Comparison of ENCODE assay signal across 13 cellular contexts in the genomic region with DNA sequence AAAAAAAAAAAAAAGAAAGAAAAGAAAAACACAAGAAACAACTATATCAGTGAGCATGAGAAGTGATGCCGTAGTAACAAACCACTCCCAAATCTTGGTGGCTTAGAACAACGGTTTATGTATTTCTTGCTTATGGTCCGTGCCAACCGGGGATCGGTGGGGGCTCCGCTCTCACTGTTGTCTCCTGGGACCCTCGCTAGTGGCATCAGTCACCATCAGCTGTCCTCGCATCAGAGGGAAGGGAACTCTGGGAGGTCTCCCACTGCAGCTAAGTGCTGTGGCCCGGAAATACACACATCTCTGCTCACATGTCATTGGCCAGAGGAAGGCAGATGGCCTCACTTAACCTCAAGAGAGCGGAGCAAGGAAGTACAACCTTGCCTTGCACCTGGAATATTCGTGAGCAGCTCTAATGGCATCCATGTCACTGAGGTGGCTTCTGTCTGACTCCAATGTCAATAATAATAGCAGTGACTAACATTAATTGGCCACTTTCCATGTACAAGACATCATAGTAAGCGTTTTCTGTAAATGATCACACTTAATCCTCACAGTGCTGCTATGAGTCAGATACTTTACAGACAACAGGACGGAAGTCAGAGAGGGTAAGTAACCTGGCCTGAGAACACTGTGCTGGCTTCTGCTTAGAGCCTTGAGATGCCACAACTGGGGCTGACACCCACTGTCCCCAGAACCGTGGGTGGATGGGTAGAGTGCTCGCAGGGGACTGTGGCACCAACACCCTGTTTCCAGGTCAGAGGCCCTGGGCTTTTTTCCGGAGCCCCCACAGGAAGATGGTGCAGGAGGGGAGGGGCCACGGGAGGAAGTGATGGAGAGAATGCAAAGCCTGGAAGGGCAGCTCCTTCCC. TPM values are rescaled to one million over a fixed set of nuclear protein-coding genes. Genes with fewer than 3 reads are reported as not detected.
A peak's percentile ranks its signal among the peaks of the same experiment; 100 is the strongest.
DNase-seq lines count a peak whose midpoint lies in the region; ATAC-seq, FAIRE-seq and TF ChIP-seq lines count a peak whose summit lies in the region.
"Had no signal": no experiment of that assay in that cellular context is flagged by ENCODE, and none has a peak within 500 bp of the region (broad histone marks: within the 10 kb centered on the region; RNA-seq: fewer than 3 reads in every experiment).

No MANE protein-coding gene starts in this region.

- no peak overlapping the region for H3K18ac ChIP-seq in H1 (ENCODE audit: extremely low read depth, low read length)

- H3F3A ChIP-seq in GM23248 (ENCODE audit: insufficient read depth), result no peaks in the 10 kb centered on the region

- H2AFZ ChIP-seq in GM23248, result peak overlapping the region; percentile 69
- 0 out of 2 replicates have a peak overlapping the region, but pooled peaks have one; percentile 6 for H2AFZ ChIP-seq in H1 (ENCODE audit: low read length)

- H3K23me2 ChIP-seq in H1 (ENCODE audit: low read depth, low read length), result no peaks in the 10 kb centered on the region

- H4K20me1 ChIP-seq in GM23248 (ENCODE audit: insufficient read depth), result no peaks in the 10 kb centered on the region
- H4K20me1 ChIP-seq in H1 (replicated peaks in 1 of 2; ENCODE audit: control insufficient read depth in 1 of 2, insufficient read depth in 2 of 2, low read length in 2 of 2), result no peaks in the 10 kb centered on the region

- no peak for TF ChIP-seq RAD21 in H1 (IDR thresholded peaks at IDR 0.05 in 1 of 2, conservative IDR thresholded peaks at IDR 0.05 in 1 of 2; ENCODE audit: low read depth in 2 of 2, low read length in 2 of 2)

- H3K4me1 ChIP-seq in GM23248 (ENCODE audit: insufficient read depth), result peaks cover 10% of the 10 kb centered on the region
- peaks cover 0 to 3% (median 0%) of the 10 kb centered on the region in 4 experiments; a peak in 1 of 7 replicates for H3K4me1 ChIP-seq in H1 (replicated peaks in 1 of 4; ENCODE audit: control insufficient read depth in 3 of 4, insufficient read depth in 4 of 4, low read length in 3 of 4)
- H3K4me1 ChIP-seq in pancreas, result peaks cover 0 to 3% (median 0%) of the 10 kb centered on the region in 3 donors

- no peak overlapping the region for H3K23ac ChIP-seq in H1 (ENCODE audit: insufficient read length)

- TF ChIP-seq CTCF in H1 (IDR thresholded peaks at IDR 0.05; ENCODE audit: control extremely low read depth in 1 of 3, insufficient read depth in 1 of 3, low read depth in 1 of 3, low read length in 3 of 3) (no peak), pancreas (IDR thresholded peaks at IDR 0.05) (no peak)

- no peak overlapping the region for H3K9ac ChIP-seq in GM23248
- no peak overlapping the region for H3K9ac ChIP-seq in H1 (replicated peaks in 1 of 4; ENCODE audit: extremely low read depth in 1 of 4, low read depth in 3 of 4, low read length in 3 of 4)

- H4K91ac ChIP-seq in H1 (replicated peaks; ENCODE audit: insufficient read length, low read length), result no peak overlapping the region

- H3K27ac ChIP-seq in GM23248 (no peak overlapping the region), H1 (ENCODE audit: low read depth, low read length) (no peak overlapping the region), pancreas (peak overlapping the region in 1 of 4 donors; percentile 28)
- H3K27ac ChIP-seq: dorsolateral prefrontal cortex had no signal

- DNase-seq in GM23248, result peak; percentile 87
- DNase-seq in NCI-H510A (lab: John Stamatoyannopoulos, UW), result peak; percentile 47
- DNase-seq in H1 (ENCODE audit: low read depth in 1 of 2, low spot score in 2 of 2), result no peak
- DNase-seq in pancreas, result peak in 1 of 6 donors; percentile 42
- DNase-seq in COLO829 (ENCODE audit: low spot score), result no peak
- DNase-seq in OCI-M2 (lab: John Stamatoyannopoulos, UW; ENCODE audit: unreplicated experiment), result no peak
- DNase-seq: activated CD4-positive, alpha-beta T cell treated with anti-CD3 and anti-CD28 coated beads, Interleukin-2, amount 50 U/mL, for 48 hours; dorsolateral prefrontal cortex; stimulated activated CD8-positive, alpha-beta memory T cell treated with anti-CD3 and anti-CD28 coated beads, Interleukin-4, amount 100 ng/mL, for 48 hours had no signal

- H3K14ac ChIP-seq in H1 (ENCODE audit: insufficient read length), result no peak overlapping the region

- intact Hi-C loops in pancreas (cut with DNase I), result no loop called here

- no peaks in the 10 kb centered on the region for H3K9me2 ChIP-seq in GM23248 (ENCODE audit: insufficient read depth)

- H3K27me3 ChIP-seq in GM23248 (replicated peaks; ENCODE audit: insufficient read depth) (no peaks in the 10 kb centered on the region), H1 (replicated peaks in 1 of 4; ENCODE audit: control insufficient read depth in 3 of 4, extremely low read depth in 1 of 4, insufficient read depth in 3 of 4, low read length in 3 of 4) (no peaks in the 10 kb centered on the region), pancreas (no peaks in the 10 kb centered on the region)

- no peak for TF ChIP-seq EP300 in H1 (IDR thresholded peaks at IDR 0.05; ENCODE audit: borderline replicate concordance in 1 of 2, low read depth in 2 of 2, low read length in 2 of 2)

- H4K5ac ChIP-seq in H1 (ENCODE audit: insufficient read length, low read depth, low read length), result no peak overlapping the region

- no peak for TF ChIP-seq POLR2A in H1 (IDR thresholded peaks at IDR 0.05; ENCODE audit: control extremely low read depth in 1 of 2, low read depth in 2 of 2, low read length in 2 of 2)

- no peak overlapping the region for H2BK15ac ChIP-seq in H1 (ENCODE audit: low read length)

- WGBS in GM23248 (ENCODE audit: low coverage in 1 of 2, low lambda C conversion rate in 2 of 2, missing lambda C conversion rate in 2 of 2), 2 experiments, result 38 to 40% methylated on average over 17 of the region's 17 CpGs
- 90% methylated on average over 17 of the region's 17 CpGs; no CpG with 5 or more reads in 1 of the 2 experiments for WGBS in H1 (ENCODE audit: extremely low coverage in 1 of 2, insufficient coverage in 1 of 2, insufficient read length in 1 of 2, insufficient replicate concordance in 2 of 2, low coverage in 1 of 2, low lambda C conversion rate in 2 of 2, missing lambda C conversion rate in 1 of 2), 2 experiments
- 78 to 79% methylated on average over 17 of the region's 17 CpGs for WGBS in pancreas, 2 donors

- H3K4me2 ChIP-seq in GM23248 (ENCODE audit: unreplicated experiment) (peak overlapping the region; percentile 61), H1 (ENCODE audit: insufficient read depth in 1 of 2, low read depth in 2 of 2, low read length in 2 of 2) (no peak overlapping the region)

- peak; percentile 67 to 93 (median 80) for ATAC-seq in pancreas
- no peak for ATAC-seq in HG03457 (IDR thresholded peaks at IDR 0.05; ENCODE audit: unreplicated experiment)
- ATAC-seq in HG03095 (IDR thresholded peaks at IDR 0.05; ENCODE audit: unreplicated experiment), result no peak

- H3K36me3 ChIP-seq in GM23248 (ENCODE audit: low read depth) (no peaks in the 10 kb centered on the region), H1 (ENCODE audit: control insufficient read depth in 2 of 4, insufficient read depth in 4 of 4, low read length in 3 of 4) (no peaks in the 10 kb centered on the region), pancreas (no peaks in the 10 kb centered on the region)

- H4K8ac ChIP-seq in H1 (ENCODE audit: extremely low read depth, insufficient read depth, low read length), result no peak overlapping the region

- H2BK12ac ChIP-seq in H1 (ENCODE audit: low read depth, low read length), result no peak overlapping the region

- no peak overlapping the region for H3K56ac ChIP-seq in H1 (replicated peaks; ENCODE audit: insufficient read length, low read depth, low read length)

- no peaks in the 10 kb centered on the region for H3K79me2 ChIP-seq in GM23248 (ENCODE audit: insufficient read depth)
- no peaks in the 10 kb centered on the region for H3K79me2 ChIP-seq in H1 (ENCODE audit: control insufficient read depth in 1 of 2, insufficient read depth in 2 of 2, low read length in 2 of 2)

- POLR2A ChIA-PET in H1 (lab: Charles Lee; ENCODE audit: partially characterized antibody), result interaction anchor here (0.8 to 2.5 kb wide), 2 partner anchors 47 to 76 kb away, joined by 3 to 12 read pairs; no protein-coding TSS in a partner anchor

- no peaks in the 10 kb centered on the region for H3K79me1 ChIP-seq in H1 (ENCODE audit: low read depth, low read length)

- H2BK5ac ChIP-seq in H1 (ENCODE audit: low read depth, low read length), result no peak overlapping the region

- H3K4ac ChIP-seq in H1 (replicated peaks; ENCODE audit: insufficient read length, low read depth, low read length), result no peak overlapping the region

- CTCF ChIA-PET in H1 (lab: Charles Lee; ENCODE audit: partially characterized antibody), result interaction anchor here (0.9 to 1.6 kb wide), 4 partner anchors 52 to 435 kb away, joined by 3 to 4 read pairs (median 4); a partner anchor contains a TSS

- H2BK20ac ChIP-seq in H1 (ENCODE audit: low read length), result no peak overlapping the region

- in situ Hi-C loops in GM23248 (cut with MboI), result no loop called here

- no peak overlapping the region for H2BK120ac ChIP-seq in H1 (replicated peaks; ENCODE audit: low read depth, low read length)

- H3K4me3 ChIP-seq in GM23248 (peak overlapping the region; percentile 38; the same call in 1 of the 2 replicates), H1 (ENCODE audit: extremely low read depth in 1 of 4, insufficient read depth in 2 of 4, low read depth in 3 of 4, low read length in 4 of 4) (no peak overlapping the region), pancreas (no peak overlapping the region)
- H3K4me3 ChIP-seq: dorsolateral prefrontal cortex had no signal

- H2AK5ac ChIP-seq in H1 (ENCODE audit: low read depth, low read length), result no peak overlapping the region

- FAIRE-seq in H1 (lab: Jason Lieb, UNC), result no peak
- no peak for FAIRE-seq in pancreas (lab: Jason Lieb, UNC)
- FAIRE-seq: GM18507 had no signal

- H3K9me3 ChIP-seq in GM23248 (ENCODE audit: low read depth) (no peaks in the 10 kb centered on the region), H1 (ENCODE audit: insufficient read depth in 2 of 2, low read depth in 1 of 2, low read length in 1 of 2) (no peaks in the 10 kb centered on the region), pancreas (no peaks in the 10 kb centered on the region)

RNA-seq across cellular contexts. Expression of a gene that starts 5.9 kb away (rescaled TPM):
- total RNA-seq in GM23248 (2014; rRNA removed; shearing (Covaris generic)), result not detected in 2 replicates
- polyA plus RNA-seq in GM23248 (2016; fragmentation: Nextera tagmentation; extraction: Ambion mirVana) (not detected in 2 replicates), H1 (2011; rRNA removed) (0.03 TPM in 1 of 2 replicates, not detected in the other), pancreas (1 to 10 TPM; 2.0 to 3.3 TPM)
- total RNA-seq in H1 (2021; fragmentation: NEBNext Ultra II Directional; extraction: Animal tissue kit (Norgen Biotek cat#: 25700)), result not detected in 2 replicates
- not detected for polyA plus RNA-seq in H1 (2011; cell fraction: cytosol; rRNA removed)
- not detected for polyA plus RNA-seq in H1 (2011; cell fraction: nucleus; rRNA removed)
- polyA plus RNA-seq in H1 (2012, experiment 1 of 2), result not detected in 4 replicates
- polyA plus RNA-seq in H1 (2012, experiment 2 of 2), result not detected
- polyA plus RNA-seq in H1 (2013, experiment 1 of 2), result not detected
- polyA plus RNA-seq in H1 (2013, experiment 2 of 2), result 0.02 TPM
- not detected in 2 replicates for polyA minus RNA-seq in H1 (2011; rRNA and poly(A)+ RNA removed)
- polyA minus RNA-seq in H1 (2011; cell fraction: cytosol; rRNA and poly(A)+ RNA removed), result not detected
- not detected for polyA minus RNA-seq in H1 (2011; cell fraction: nucleus; rRNA and poly(A)+ RNA removed)
- total RNA-seq in pancreas, result 1 to 10 TPM; 1.3 to 4.2 (median 2.8) TPM
- total RNA-seq: neural crest cell had no signal

RNA-seq across cellular contexts. Expression of a gene that starts 13.9 kb away (rescaled TPM):
- total RNA-seq in GM23248 (2014; rRNA removed; shearing (Covaris generic)), result not detected in 2 replicates
- polyA plus RNA-seq in GM23248 (2016; fragmentation: Nextera tagmentation; extraction: Ambion mirVana) (not detected in 2 replicates), H1 (2011; rRNA removed) (not detected in 2 replicates), pancreas (over 10,000 TPM; 11,669 to 15,701 TPM)
- total RNA-seq in H1 (2021; fragmentation: NEBNext Ultra II Directional; extraction: Animal tissue kit (Norgen Biotek cat#: 25700)), result not detected in 2 replicates
- not detected for polyA plus RNA-seq in H1 (2011; cell fraction: cytosol; rRNA removed)
- polyA plus RNA-seq in H1 (2011; cell fraction: nucleus; rRNA removed), result not detected
- not detected in 4 replicates for polyA plus RNA-seq in H1 (2012, experiment 1 of 2)
- not detected for polyA plus RNA-seq in H1 (2012, experiment 2 of 2)
- polyA plus RNA-seq in H1 (2013, experiment 1 of 2), result not detected
- not detected for polyA plus RNA-seq in H1 (2013, experiment 2 of 2)
- not detected in 2 replicates for polyA minus RNA-seq in H1 (2011; rRNA and poly(A)+ RNA removed)
- polyA minus RNA-seq in H1 (2011; cell fraction: cytosol; rRNA and poly(A)+ RNA removed), result not detected
- polyA minus RNA-seq in H1 (2011; cell fraction: nucleus; rRNA and poly(A)+ RNA removed), result not detected
- total RNA-seq in pancreas, result over 10,000 TPM; 11,272 to 45,930 (median 22,757) TPM
- total RNA-seq: neural crest cell had no signal

RNA-seq across cellular contexts. Expression of a gene that starts 30.2 kb away (rescaled TPM):
- not detected in 2 replicates for total RNA-seq in GM23248 (2014; rRNA removed; shearing (Covaris generic))
- polyA plus RNA-seq in GM23248 (2016; fragmentation: Nextera tagmentation; extraction: Ambion mirVana) (not detected in 2 replicates), H1 (2011; rRNA removed) (0.88 TPM in 1 of 2 replicates, not detected in the other), pancreas (10 to 100 TPM in 1 of 2 donors, not detected in 1; 83.2 TPM)
- not detected in 2 replicates for total RNA-seq in H1 (2021; fragmentation: NEBNext Ultra II Directional; extraction: Animal tissue kit (Norgen Biotek cat#: 25700))
- polyA plus RNA-seq in H1 (2011; cell fraction: cytosol; rRNA removed), result 0.58 TPM
- 0.40 TPM for polyA plus RNA-seq in H1 (2011; cell fraction: nucleus; rRNA removed)
- 0.36 TPM in 1 of 4 replicates, not detected in the others for polyA plus RNA-seq in H1 (2012, experiment 1 of 2)
- not detected for polyA plus RNA-seq in H1 (2012, experiment 2 of 2)
- polyA plus RNA-seq in H1 (2013, experiment 1 of 2), result 0.32 TPM
- 0.26 TPM for polyA plus RNA-seq in H1 (2013, experiment 2 of 2)
- polyA minus RNA-seq in H1 (2011; rRNA and poly(A)+ RNA removed), result not detected in 2 replicates
- polyA minus RNA-seq in H1 (2011; cell fraction: cytosol; rRNA and poly(A)+ RNA removed), result not detected
- polyA minus RNA-seq in H1 (2011; cell fraction: nucleus; rRNA and poly(A)+ RNA removed), result not detected
- total RNA-seq in pancreas, result 100 to 1,000 TPM in 1 of 6 donors, 10 to 100 TPM in 4, 1 to 10 TPM in 1; 6.0 to 102 (median 38.3) TPM
- total RNA-seq: neural crest cell had no signal

RNA-seq across cellular contexts. Expression of a gene that starts 34.7 kb away (rescaled TPM):
- total RNA-seq in GM23248 (2014; rRNA removed; shearing (Covaris generic)), result not detected in 2 replicates
- polyA plus RNA-seq in GM23248 (2016; fragmentation: Nextera tagmentation; extraction: Ambion mirVana), result not detected in 2 replicates
- 1.4 TPM in 2 replicates for total RNA-seq in H1 (2021; fragmentation: NEBNext Ultra II Directional; extraction: Animal tissue kit (Norgen Biotek cat#: 25700))
- polyA plus RNA-seq in H1 (2011; rRNA removed), result 3.2 and 3.4 TPM in 2 replicates
- polyA plus RNA-seq in H1 (2011; cell fraction: cytosol; rRNA removed), result 1.0 TPM
- 3.3 TPM for polyA plus RNA-seq in H1 (2011; cell fraction: nucleus; rRNA removed)
- polyA plus RNA-seq in H1 (2012, experiment 1 of 2), result 2.6 to 6.7 TPM (median 5.0 TPM) in 4 replicates
- polyA plus RNA-seq in H1 (2012, experiment 2 of 2), result not detected
- polyA plus RNA-seq in H1 (2013, experiment 1 of 2), result 4.3 TPM
- 4.7 TPM for polyA plus RNA-seq in H1 (2013, experiment 2 of 2)
- polyA minus RNA-seq in H1 (2011; rRNA and poly(A)+ RNA removed), result not detected in 2 replicates
- polyA minus RNA-seq in H1 (2011; cell fraction: cytosol; rRNA and poly(A)+ RNA removed), result not detected
- polyA minus RNA-seq in H1 (2011; cell fraction: nucleus; rRNA and poly(A)+ RNA removed), result 2.7 TPM
- total RNA-seq in pancreas, result 1 to 10 TPM; 1.4 to 4.3 (median 2.8) TPM
- 1 to 10 TPM in 1 of 2 donors, under 1 TPM in 1; 0.61 to 2.5 TPM for polyA plus RNA-seq in pancreas
- total RNA-seq: neural crest cell had no signal

Comparison
In these comparisons a context has a peak if more than half of its experiments do, and no peak if none do; other contexts are left out.
1. DNase-seq: peak in GM23248 (single experiment) and NCI-H510A (single experiment); none in H1 (0 of 2), COLO829 (single experiment) and OCI-M2 (single experiment).
2. ATAC-seq: peak in pancreas (4 of 4); none in HG03457 (single experiment) and HG03095 (single experiment).
3. RNA of a gene that starts 13.9 kb away (total RNA-seq): 11,272 to 45,930 TPM in pancreas; not detected in H1 and not detected in GM23248; every median in the first group is over 1,000 times any median in the second.